Comparison of ENCODE assay signal across 9 cellular contexts in the genomic region with DNA sequence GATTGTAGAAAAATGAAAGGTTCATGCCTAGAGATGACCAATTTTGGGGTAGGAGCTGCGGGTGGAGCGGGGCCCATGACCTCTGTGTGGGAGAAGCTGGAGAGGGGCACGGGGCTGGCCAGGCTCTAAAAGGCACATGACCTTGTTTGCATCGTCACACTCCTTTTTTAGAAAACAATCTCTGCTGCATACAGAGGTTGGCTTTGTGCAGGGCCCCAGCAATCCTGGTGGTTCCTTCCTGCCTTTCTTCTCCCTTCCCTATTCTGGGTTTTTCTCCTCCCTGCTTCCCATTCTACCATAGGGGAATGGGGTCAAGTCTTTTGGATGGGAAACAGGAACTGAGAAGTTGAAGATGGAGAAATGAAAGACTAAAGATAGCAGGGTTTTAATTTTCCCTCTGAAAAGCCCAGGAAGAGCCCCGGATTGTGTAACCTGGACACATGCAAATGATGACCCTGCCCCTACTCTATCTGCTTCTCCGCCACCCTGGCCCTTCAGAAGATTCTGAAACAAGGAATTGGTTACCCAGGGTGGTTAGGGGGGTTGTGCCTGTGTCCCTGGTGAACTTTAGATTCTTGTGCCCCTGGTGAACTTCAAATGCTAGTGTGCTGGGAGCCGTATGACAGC. TPM values are rescaled to one million over a fixed set of nuclear protein-coding genes. Genes with fewer than 3 reads are reported as not detected.
DNase-seq lines count a peak whose midpoint lies in the region; ATAC-seq and TF ChIP-seq lines count a peak whose summit lies in the region.
"Had no signal": no experiment of that assay in that cellular context is flagged by ENCODE, and none has a peak within 500 bp of the region (broad histone marks: within the 10 kb centered on the region; RNA-seq: fewer than 3 reads in every experiment).

No MANE protein-coding gene starts in this region.

- no peaks in the 10 kb centered on the region for H3K36me3 Mint-ChIP-seq in brain
- H3K36me3 Mint-ChIP-seq in activated CD4-positive, alpha-beta memory T cell treated with anti-CD3 and anti-CD28 coated beads, Interleukin-2, amount 10 ng/mL, durations not matched to agents 7 days and 5 days (ENCODE audit: low read depth) = no peaks in the 10 kb centered on the region

- CTCF ChIA-PET in activated CD4-positive, alpha-beta memory T cell treated with anti-CD3 and anti-CD28 coated beads, Interleukin-2, amount 10 ng/mL, durations not matched to agents 7 days and 5 days (lab: Charles Lee) = no interaction called here

- H3K9me3 ChIP-seq in iPS-20b (ENCODE audit: insufficient read depth, low read depth, low read length) = no peaks in the 10 kb centered on the region

- intact Hi-C loops in sciatic nerve (cut with DNase I) = no loop called here

- H3K9ac ChIP-seq in iPS-20b (ENCODE audit: low read depth, low read length) = 0 out of 2 replicates have a peak overlapping the region, but pooled peaks have one; percentile 12

- H3K4me1 ChIP-seq in iPS-20b (ENCODE audit: insufficient read depth, low read length) = peaks cover 4% of the 10 kb centered on the region; the same call in 1 of the 2 replicates

- peaks cover 97% of the 10 kb centered on the region for H3K4me1 Mint-ChIP-seq in brain
- H3K4me1 Mint-ChIP-seq in activated CD4-positive, alpha-beta memory T cell treated with anti-CD3 and anti-CD28 coated beads, Interleukin-2, amount 10 ng/mL, durations not matched to agents 7 days and 5 days = no peaks in the 10 kb centered on the region
- H3K4me1 Mint-ChIP-seq: activated T-helper 17 cell treated with anti-CD3 and anti-CD28 coated beads, Interleukin-2, amount 50 U/mL, for 72 hours had no signal

- H3K9me3 Mint-ChIP-seq in brain = no peaks in the 10 kb centered on the region
- H3K9me3 Mint-ChIP-seq in activated CD4-positive, alpha-beta memory T cell treated with anti-CD3 and anti-CD28 coated beads, Interleukin-2, amount 10 ng/mL, durations not matched to agents 7 days and 5 days = no peaks in the 10 kb centered on the region
- H3K9me3 Mint-ChIP-seq: activated T-helper 17 cell treated with anti-CD3 and anti-CD28 coated beads, Interleukin-2, amount 50 U/mL, for 72 hours had no signal

- no peak overlapping the region for H3K27ac ChIP-seq in iPS-20b (ENCODE audit: low read length)

- ATAC-seq in sciatic nerve (peak; percentile 48), HG03280 (IDR thresholded peaks at IDR 0.05; ENCODE audit: unreplicated experiment) (no peak)
- ATAC-seq: activated T-helper 17 cell treated with anti-CD3 and anti-CD28 coated beads, Interleukin-2, amount 50 U/mL, for 72 hours had no signal

- H3K27me3 Mint-ChIP-seq in brain = no peaks in the 10 kb centered on the region
- H3K27me3 Mint-ChIP-seq in activated CD4-positive, alpha-beta memory T cell treated with anti-CD3 and anti-CD28 coated beads, Interleukin-2, amount 10 ng/mL, durations not matched to agents 7 days and 5 days = peaks cover 9% of the 10 kb centered on the region

- H3K36me3 ChIP-seq in iPS-20b (ENCODE audit: insufficient read depth, low read depth, low read length) = no peaks in the 10 kb centered on the region

- no peak for TF ChIP-seq CTCF in brain (conservative IDR thresholded peaks at IDR 0.05)

- H3K27ac Mint-ChIP-seq in brain = peak overlapping the region; percentile 0 to 90 (median 73)
- no peak overlapping the region for H3K27ac Mint-ChIP-seq in activated CD4-positive, alpha-beta memory T cell treated with anti-CD3 and anti-CD28 coated beads, Interleukin-2, amount 10 ng/mL, durations not matched to agents 7 days and 5 days
- H3K27ac Mint-ChIP-seq: activated T-helper 17 cell treated with anti-CD3 and anti-CD28 coated beads, Interleukin-2, amount 50 U/mL, for 72 hours had no signal

- no peak overlapping the region for H3K4me3 ChIP-seq in iPS-20b (ENCODE audit: low read length)

- DNase-seq in CD1c-positive myeloid dendritic cell (ENCODE audit: extremely low spot score) (peak; percentile 81), sciatic nerve (ENCODE audit: low spot score) (no peak), AG08396 (ENCODE audit: low spot score) (no peak)
- DNase-seq in activated CD4-positive, alpha-beta memory T cell treated with anti-CD3 and anti-CD28 coated beads, Interleukin-2, amount 10 ng/mL, durations not matched to agents 7 days and 5 days = no peak
- no peak for DNase-seq in stimulated activated CD4-positive, alpha-beta T cell treated with anti-CD3 and anti-CD28 coated beads, Interleukin-2, amount 100 ng/mL, for 24 hours

- peak overlapping the region in 1 of 5 experiments; percentile 5 for H3K4me3 Mint-ChIP-seq in brain
- H3K4me3 Mint-ChIP-seq in activated CD4-positive, alpha-beta memory T cell treated with anti-CD3 and anti-CD28 coated beads, Interleukin-2, amount 10 ng/mL, durations not matched to agents 7 days and 5 days = no peak overlapping the region
- H3K4me3 Mint-ChIP-seq: activated T-helper 17 cell treated with anti-CD3 and anti-CD28 coated beads, Interleukin-2, amount 50 U/mL, for 72 hours had no signal

- POLR2A ChIA-PET in activated CD4-positive, alpha-beta memory T cell treated with anti-CD3 and anti-CD28 coated beads, Interleukin-2, amount 10 ng/mL, durations not matched to agents 7 days and 5 days (lab: Charles Lee) = no interaction called here

- H3K27me3 ChIP-seq in iPS-20b (ENCODE audit: insufficient read depth, low read length) = no peaks in the 10 kb centered on the region

RNA-seq across cellular contexts. Expression of gene ASAP2, which starts 53.9 kb away (rescaled TPM):
- 7.0 TPM for polyA plus RNA-seq in brain (ENCODE audit: insufficient read depth, low read depth, low replicate concordance)
- 47.1 TPM for total RNA-seq in sciatic nerve
- total RNA-seq in activated CD4-positive, alpha-beta memory T cell treated with anti-CD3 and anti-CD28 coated beads, Interleukin-2, amount 10 ng/mL, durations not matched to agents 7 days and 5 days = under 1 TPM; 0.25 to 0.71 TPM

Comparison
In these comparisons a context has a peak if more than half of its experiments do, and no peak if none do; other contexts are left out.
1. RNA of gene ASAP2, which starts 53.9 kb away (total RNA-seq): 47.1 TPM in sciatic nerve (single experiment); 0.25 to 0.71 TPM in activated CD4-positive, alpha-beta memory T cell treated with anti-CD3 and anti-CD28 coated beads, Interleukin-2, amount 10 ng/mL, durations not matched to agents 7 days and 5 days; every median in the first group is over 10 times any median in the second.